ENCODE assay signal across 8 cellular contexts in the genomic region with DNA sequence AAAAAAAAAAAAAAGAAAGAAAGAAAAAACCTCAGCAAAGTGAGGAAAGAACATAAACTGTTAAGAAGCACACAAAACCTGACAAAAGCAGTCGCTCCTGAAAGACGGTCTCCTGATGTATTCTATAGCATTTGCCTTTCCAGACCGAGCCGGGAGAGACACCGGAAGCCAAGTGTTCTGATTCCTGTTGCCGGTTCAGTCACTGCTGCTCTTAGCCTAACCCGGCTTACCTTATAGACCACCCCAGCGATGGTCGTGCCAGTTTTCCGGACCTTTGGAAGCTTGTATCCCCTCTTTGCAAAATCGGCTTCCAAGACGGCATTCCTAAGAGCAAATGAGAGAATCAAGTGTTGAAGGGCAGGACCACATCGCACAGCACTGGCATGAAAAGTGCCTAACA. TPM values are rescaled to one million over a fixed set of nuclear protein-coding genes. Genes with fewer than 3 reads are reported as not detected.
DNase-seq lines count a peak whose midpoint lies in the region; ATAC-seq and TF ChIP-seq lines count a peak whose summit lies in the region.

No MANE protein-coding gene starts in this region.

- peak overlapping the region; percentile 88 to 99 (median 97) for H3K27ac Mint-ChIP-seq in naive thymus-derived CD8-positive, alpha-beta T cell

- peaks cover 10 to 36% (median 35%) of the 10 kb centered on the region in 4 donors for H3K4me1 Mint-ChIP-seq in naive thymus-derived CD8-positive, alpha-beta T cell

- DNase-seq in AG09309 (ENCODE audit: low read depth) (no peak), choroid plexus epithelial cell (ENCODE audit: low read depth) (no peak), iPS-NIHi11 (ENCODE audit: low spot score) (no peak), NCI-H128 (lab: John Stamatoyannopoulos, UW; ENCODE audit: unreplicated experiment) (no peak)
- DNase-seq in Jurkat, Clone E6-1 (ENCODE audit: low read depth, low spot score): no peak
- DNase-seq in naive thymus-derived CD8-positive, alpha-beta T cell: no peak

- H3K36me3 Mint-ChIP-seq in naive thymus-derived CD8-positive, alpha-beta T cell: peaks cover 4 to 45% (median 26%) of the 10 kb centered on the region in 3 donors

- H3K4me3 ChIP-seq in AG09309 (ENCODE audit: control insufficient read depth, low read depth, low read length) (peak overlapping the region; percentile 83), choroid plexus epithelial cell (ENCODE audit: low read depth, low read length) (peak overlapping the region; percentile 68)
- H3K4me3 ChIP-seq in Jurkat, Clone E6-1 (ENCODE audit: low read length): peak overlapping the region; percentile 98

- no peak for ATAC-seq in naive thymus-derived CD8-positive, alpha-beta T cell
- no peak for ATAC-seq in GM18868 (IDR thresholded peaks at IDR 0.05; ENCODE audit: unreplicated experiment)
- ATAC-seq in activated CD4-positive, CD25-positive, alpha-beta regulatory T cell treated with anti-CD3 and anti-CD28 coated beads, Interleukin-2, amount 50 U/mL, for 24 hours: no peak

- POLR2A ChIA-PET in naive thymus-derived CD8-positive, alpha-beta T cell (lab: Charles Lee): no interaction called here

- peaks cover 0 to 5% (median 0%) of the 10 kb centered on the region in 9 donors for H3K9me3 Mint-ChIP-seq in naive thymus-derived CD8-positive, alpha-beta T cell

- peak overlapping the region; percentile 94 to 99 (median 97) for H3K4me3 Mint-ChIP-seq in naive thymus-derived CD8-positive, alpha-beta T cell

- TF ChIP-seq CTCF in AG09309 (IDR thresholded peaks at IDR 0.05; ENCODE audit: control insufficient read depth, insufficient read depth, low read depth, low read length, missing control alignments): no peak
- TF ChIP-seq CTCF in choroid plexus epithelial cell (conservative IDR thresholded peaks at IDR 0.05; ENCODE audit: low read depth, low read length): no peak

- no peaks in the 10 kb centered on the region for H3K27me3 Mint-ChIP-seq in naive thymus-derived CD8-positive, alpha-beta T cell

RNA-seq across cellular contexts. Expression of a gene that starts 0.6 kb away (rescaled TPM):
- 439 TPM for polyA plus RNA-seq in Jurkat, Clone E6-1 (2012; ENCODE audit: insufficient read depth, insufficient read length)
- 10 to 100 TPM; 63.6 to 65.6 TPM for total RNA-seq in naive thymus-derived CD8-positive, alpha-beta T cell
- polyA plus RNA-seq in naive thymus-derived CD8-positive, alpha-beta T cell: 100 to 1,000 TPM; 173 to 187 (median 175) TPM

RNA-seq across cellular contexts. Expression of a gene that starts 35.6 kb away (rescaled TPM):
- polyA plus RNA-seq in Jurkat, Clone E6-1 (2012; ENCODE audit: insufficient read depth, insufficient read length): 1.8 TPM
- not detected for total RNA-seq in naive thymus-derived CD8-positive, alpha-beta T cell
- polyA plus RNA-seq in naive thymus-derived CD8-positive, alpha-beta T cell: not detected
